Comparison of ENCODE assay signal across 24 cellular contexts in the genomic region with DNA sequence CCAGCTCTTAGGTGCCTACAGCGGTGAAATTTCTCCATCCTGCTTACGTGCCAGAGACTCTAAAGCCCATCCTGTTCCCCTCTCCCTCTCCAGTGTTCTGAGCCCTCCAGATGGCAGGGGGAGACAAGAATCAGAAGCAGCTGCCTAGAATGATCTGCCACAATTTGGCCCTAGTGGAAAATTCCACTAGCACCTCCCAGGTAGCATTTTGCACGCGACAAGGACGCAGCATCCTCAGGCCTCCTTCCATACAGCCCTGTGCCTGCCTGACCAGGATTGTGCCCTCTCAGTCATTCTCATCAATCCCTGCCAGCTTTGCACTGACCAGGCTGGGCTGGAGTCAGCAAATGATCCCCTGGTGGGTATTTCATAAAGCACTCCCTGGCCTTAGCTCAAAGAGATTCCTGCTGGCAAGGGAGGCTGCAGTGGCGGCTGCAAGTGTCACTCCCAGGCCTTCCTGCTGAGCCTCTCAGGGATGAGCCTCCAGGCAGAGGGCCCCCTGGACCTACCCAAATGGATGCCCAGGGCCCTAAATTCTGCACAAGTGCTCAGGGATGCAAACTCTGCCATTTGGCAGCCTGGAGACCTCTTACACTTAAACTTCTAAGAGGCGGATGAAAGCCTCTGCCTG.
"Had no signal": no experiment of that assay in that cellular context is flagged by ENCODE, and none has a peak within 500 bp of the region (broad histone marks: within the 10 kb centered on the region; RNA-seq: fewer than 3 reads in every experiment).

No MANE protein-coding gene starts in this region.

- H3K27ac Mint-ChIP-seq: activated CD4-positive, alpha-beta T cell treated with anti-CD3 and anti-CD28 coated beads for 36 hours; activated CD8-positive, alpha-beta T cell treated with anti-CD3 and anti-CD28 coated beads, Interleukin-2, amount 10 ng/mL, durations not matched to agents 7 days and 5 days; activated naive CD4-positive, alpha-beta T cell treated with anti-CD3 and anti-CD28 coated beads, Interleukin-2, amount 50 U/mL, for 24 hours; activated naive CD8-positive, alpha-beta T cell treated with anti-CD3 and anti-CD28 coated beads, Interleukin-2, amount 50 U/mL, for 24 hours; activated T-cell treated with anti-CD3 and anti-CD28 coated beads, Interleukin-2, amount 50 U/mL, for 24 hours; naive thymus-derived CD8-positive, alpha-beta T cell; neural progenitor cell; stimulated activated effector memory CD8-positive, alpha-beta T cell treated with anti-CD3 and anti-CD28 coated beads, Interleukin-12 subunit alpha, Interleukin-12 subunit beta, amount 100 ng/mL, for 72 hours; stimulated activated naive CD8-positive, alpha-beta T cell treated with anti-CD3 and anti-CD28 coated beads, Interleukin-15, amount 100 ng/mL, for 72 hours had no signal

- H3K9me3 ChIP-seq: colonic mucosa, vagina had no signal

- H3K27me3 ChIP-seq: breast epithelium, colonic mucosa, neural progenitor cell, upper lobe of left lung, vagina had no signal

- H3K36me3 ChIP-seq: breast epithelium, colonic mucosa, left lung, lower lobe of right lung, neural progenitor cell, upper lobe of left lung, vagina had no signal

- ATAC-seq: activated CD4-positive, alpha-beta T cell treated with anti-CD3 and anti-CD28 coated beads for 36 hours; activated CD8-positive, alpha-beta T cell treated with anti-CD3 and anti-CD28 coated beads, Interleukin-2, amount 10 ng/mL, durations not matched to agents 7 days and 5 days; activated naive CD8-positive, alpha-beta T cell treated with anti-CD3 and anti-CD28 coated beads, Interleukin-2, amount 50 U/mL, for 24 hours; left lung; lower lobe of right lung; naive thymus-derived CD8-positive, alpha-beta T cell; right cardiac atrium; stimulated activated effector memory CD8-positive, alpha-beta T cell treated with anti-CD3 and anti-CD28 coated beads, Interleukin-12 subunit alpha, Interleukin-12 subunit beta, amount 100 ng/mL, for 72 hours; stimulated activated naive CD8-positive, alpha-beta T cell treated with anti-CD3 and anti-CD28 coated beads, Interleukin-15, amount 100 ng/mL, for 72 hours had no signal

- H3K4me1 ChIP-seq: breast epithelium, colonic mucosa, left lung, lower lobe of right lung, neural progenitor cell, upper lobe of left lung, vagina had no signal

- DNase-seq: activated CD4-positive, alpha-beta T cell treated with anti-CD3 and anti-CD28 coated beads for 36 hours; activated CD4-positive, CD25-positive, alpha-beta regulatory T cell; activated CD8-positive, alpha-beta T cell treated with anti-CD3 and anti-CD28 coated beads, Interleukin-2, amount 10 ng/mL, durations not matched to agents 7 days and 5 days; activated naive CD8-positive, alpha-beta T cell treated with anti-CD3 and anti-CD28 coated beads, Interleukin-2, amount 50 U/mL, for 24 hours; activated T-cell treated with anti-CD3 and anti-CD28 coated beads, Interleukin-2, amount 50 U/mL, for 24 hours; amygdala; colonic mucosa; effector CD8-positive, alpha-beta T cell; kidney glomerular epithelial cell; left lung; lower lobe of right lung; mesenchymal stem cell; naive thymus-derived CD8-positive, alpha-beta T cell; right cardiac atrium; stimulated activated CD4-positive, alpha-beta T cell treated with anti-CD3 and anti-CD28 coated beads, Interleukin-4, amount 100 ng/mL, for 24 hours; stimulated activated naive CD8-positive, alpha-beta T cell treated with anti-CD3 and anti-CD28 coated beads, Interleukin-15, amount 100 ng/mL, for 72 hours; upper lobe of left lung had no signal

- H3K4me1 Mint-ChIP-seq: activated CD4-positive, alpha-beta T cell treated with anti-CD3 and anti-CD28 coated beads for 36 hours; activated naive CD4-positive, alpha-beta T cell treated with anti-CD3 and anti-CD28 coated beads, Interleukin-2, amount 50 U/mL, for 24 hours; activated naive CD8-positive, alpha-beta T cell treated with anti-CD3 and anti-CD28 coated beads, Interleukin-2, amount 50 U/mL, for 24 hours; central memory CD8-positive, alpha-beta T cell; naive thymus-derived CD8-positive, alpha-beta T cell; neural progenitor cell; stimulated activated effector memory CD8-positive, alpha-beta T cell treated with anti-CD3 and anti-CD28 coated beads, Interleukin-12 subunit alpha, Interleukin-12 subunit beta, amount 100 ng/mL, for 72 hours; stimulated activated naive CD8-positive, alpha-beta T cell treated with anti-CD3 and anti-CD28 coated beads, Interleukin-15, amount 100 ng/mL, for 72 hours had no signal

- H3K27ac ChIP-seq: breast epithelium, colonic mucosa, epithelial cell of prostate, left lung, lower lobe of right lung, neural progenitor cell, upper lobe of left lung, vagina had no signal

- H3K4me3 ChIP-seq: breast epithelium, colonic mucosa, left lung, lower lobe of right lung, neural progenitor cell, upper lobe of left lung, vagina had no signal

- H3K36me3 Mint-ChIP-seq: neural progenitor cell; stimulated activated effector memory CD8-positive, alpha-beta T cell treated with anti-CD3 and anti-CD28 coated beads, Interleukin-12 subunit alpha, Interleukin-12 subunit beta, amount 100 ng/mL, for 72 hours had no signal

- H3K4me3 Mint-ChIP-seq: activated CD4-positive, alpha-beta T cell treated with anti-CD3 and anti-CD28 coated beads for 36 hours; activated CD8-positive, alpha-beta T cell treated with anti-CD3 and anti-CD28 coated beads, Interleukin-2, amount 10 ng/mL, durations not matched to agents 7 days and 5 days; activated naive CD4-positive, alpha-beta T cell treated with anti-CD3 and anti-CD28 coated beads, Interleukin-2, amount 50 U/mL, for 24 hours; activated naive CD8-positive, alpha-beta T cell treated with anti-CD3 and anti-CD28 coated beads, Interleukin-2, amount 50 U/mL, for 24 hours; activated T-cell treated with anti-CD3 and anti-CD28 coated beads, Interleukin-2, amount 50 U/mL, for 24 hours; central memory CD8-positive, alpha-beta T cell; naive thymus-derived CD8-positive, alpha-beta T cell; neural progenitor cell; stimulated activated effector memory CD8-positive, alpha-beta T cell treated with anti-CD3 and anti-CD28 coated beads, Interleukin-12 subunit alpha, Interleukin-12 subunit beta, amount 100 ng/mL, for 72 hours; stimulated activated naive CD8-positive, alpha-beta T cell treated with anti-CD3 and anti-CD28 coated beads, Interleukin-15, amount 100 ng/mL, for 72 hours had no signal
